Comparison of ENCODE assay signal across 24 cellular contexts in the genomic region with DNA sequence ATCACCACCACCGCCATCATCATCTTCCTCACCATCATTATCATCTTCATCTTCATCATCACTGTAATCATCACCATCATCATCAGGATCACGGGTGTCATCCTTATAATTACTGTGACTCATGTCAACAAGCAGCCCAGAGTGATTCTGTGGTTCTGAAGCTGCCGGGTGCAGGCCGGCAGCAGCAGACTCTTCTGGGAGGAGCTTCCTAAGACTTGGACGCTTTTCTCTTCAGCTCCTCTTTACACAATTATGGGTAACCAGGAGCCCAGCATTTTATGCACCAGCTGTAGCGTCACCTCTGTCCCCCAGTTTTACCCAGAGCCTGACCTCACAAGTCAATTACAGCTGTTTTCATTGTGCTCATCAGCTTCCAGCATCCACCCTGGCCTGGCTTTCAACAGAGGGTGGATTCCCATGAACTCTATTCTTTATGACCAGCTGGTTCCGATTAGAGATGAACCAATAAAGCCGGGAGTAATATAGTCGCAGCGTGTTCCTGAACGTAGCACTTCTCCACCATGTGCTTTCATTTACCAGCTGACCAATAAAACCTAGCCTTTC.
A peak's percentile ranks its signal among the peaks of the same experiment; 100 is the strongest.
DNase-seq lines count a peak whose midpoint lies in the region; ATAC-seq, FAIRE-seq and TF ChIP-seq lines count a peak whose summit lies in the region.
"Had no signal": no experiment of that assay in that cellular context is flagged by ENCODE, and none has a peak within 500 bp of the region (broad histone marks: within the 10 kb centered on the region; RNA-seq: fewer than 3 reads in every experiment).

No MANE protein-coding gene starts in this region.

- no peak for FAIRE-seq in HepG2 (lab: Jason Lieb, UNC)
- FAIRE-seq: frontal cortex had no signal

- TF ChIP-seq RAD21 in HepG2 (CRISPR knock-in tag; IDR thresholded peaks at IDR 0.05): no peak

- POLR2A ChIA-PET in HepG2 (lab: Yijun Ruan, JAX): no interaction called here

- no peak overlapping the region for H2AFZ ChIP-seq in HepG2 (ENCODE audit: low read length)

- TF ChIP-seq EP300 in HepG2 (IDR thresholded peaks at IDR 0.05; ENCODE audit: low read depth in 2 of 2, low read length in 2 of 2) (no peak), HepG2 (CRISPR knock-in tag; IDR thresholded peaks at IDR 0.05; ENCODE audit: borderline replicate concordance) (no peak)

- no peaks in the 10 kb centered on the region for H3K36me3 ChIP-seq in HepG2 (replicated peaks in 1 of 2; ENCODE audit: control insufficient read depth in 1 of 2, insufficient read depth in 2 of 2, low read length in 2 of 2)
- H3K36me3 ChIP-seq in right lobe of liver: no peaks in the 10 kb centered on the region
- H3K36me3 ChIP-seq: cardiac muscle cell, thyroid gland had no signal

- no peak overlapping the region for H3K4me3 ChIP-seq in HepG2 (replicated peaks in 1 of 3; ENCODE audit: insufficient read depth in 1 of 3, low read depth in 2 of 3, low read length in 3 of 3)
- H3K4me3 ChIP-seq in right lobe of liver: no peak overlapping the region
- H3K4me3 ChIP-seq: cardiac muscle cell, thyroid gland had no signal

- H3K27ac ChIP-seq in HepG2 (ENCODE audit: extremely low read length, insufficient read depth, low read length) (no peak overlapping the region), right lobe of liver (no peak overlapping the region)
- H3K27ac ChIP-seq: cardiac muscle cell, thyroid gland had no signal

- TF ChIP-seq CTCF in HepG2 (CRISPR knock-in tag; IDR thresholded peaks at IDR 0.05): no peak
- no peak for TF ChIP-seq CTCF in right lobe of liver (IDR thresholded peaks at IDR 0.05)

- no peaks in the 10 kb centered on the region for H3K9me3 ChIP-seq in HepG2 (ENCODE audit: low read length)
- H3K9me3 ChIP-seq in right lobe of liver: no peaks in the 10 kb centered on the region
- H3K9me3 ChIP-seq: thyroid gland had no signal

- in situ Hi-C loops in HepG2 (cut with HindIII; ENCODE audit: extremely low pct_ligation_motif_present, low pct_unique_long_range_greater_than_20kb): no loop called here

- intact Hi-C loops in HepG2 (cut with micrococcal nuclease; ENCODE audit: unreplicated experiment) (loop anchor here (10.0 kb wide), 1 partner anchor 269 kb away; no protein-coding TSS in a partner anchor), right lobe of liver (cut with DNase I) (no loop called here)

- H3K27me3 ChIP-seq in HepG2 (ENCODE audit: control insufficient read depth in 1 of 2, insufficient read depth in 2 of 2, low read length in 2 of 2) (0 out of 5 replicates have a peak, but pooled peaks cover 0 to 3% of the 10 kb centered on the region in 2 experiments), right lobe of liver (no peaks in the 10 kb centered on the region)
- H3K27me3 ChIP-seq: cardiac muscle cell, thyroid gland had no signal

- no peak overlapping the region for H3K9ac ChIP-seq in HepG2 (ENCODE audit: insufficient read depth, low read depth, low read length)

- H3K79me2 ChIP-seq in HepG2 (ENCODE audit: insufficient read depth, low read length): no peaks in the 10 kb centered on the region

- WGBS in HepG2 (ENCODE audit: low lambda C conversion rate): 60% methylated on average over 11 of the region's 11 CpGs
- WGBS in right lobe of liver (ENCODE audit: insufficient coverage, low coverage, low lambda C conversion rate, missing lambda C conversion rate): 52% methylated on average over 11 of the region's 11 CpGs

- no peak for ATAC-seq in HepG2
- ATAC-seq in right lobe of liver: no peak
- ATAC-seq: activated CD8-positive, alpha-beta T cell treated with anti-CD3 and anti-CD28 coated beads for 36 hours; stimulated activated effector memory CD8-positive, alpha-beta T cell treated with anti-CD3 and anti-CD28 coated beads, Interleukin-12 subunit alpha, Interleukin-12 subunit beta, amount 100 ng/mL, for 72 hours; T-helper 17 cell had no signal

- no TSS peak for BruUV-seq in HepG2 (replicated peaks; lab: Mats Ljungman, UMichigan)

- CTCF ChIA-PET in HepG2 (lab: Yijun Ruan, JAX; ENCODE audit: low intra/inter-chr PET ratio, low total read pairs): no interaction called here

- H3K4me1 ChIP-seq in HepG2 (ENCODE audit: insufficient read depth, low read length) (peaks cover 27% of the 10 kb centered on the region), right lobe of liver (no peaks in the 10 kb centered on the region)
- H3K4me1 ChIP-seq: thyroid gland had no signal

- TF ChIP-seq POLR2A in HepG2 (IDR thresholded peaks at IDR 0.05; ENCODE audit: insufficient read depth in 1 of 2, low read depth in 2 of 2, low read length in 2 of 2): no peak
- no peak for TF ChIP-seq POLR2A in right lobe of liver (IDR thresholded peaks at IDR 0.05)

- H4K20me1 ChIP-seq in HepG2 (ENCODE audit: insufficient read depth, low read length): no peaks in the 10 kb centered on the region

- no peak for DNase-seq in HepG2 (ENCODE audit: low spot score)
- no peak for DNase-seq in right lobe of liver
- DNase-seq in dedifferentiated amniotic fluid mesenchymal stem cell (ENCODE audit: extremely low spot score): peak; percentile 85
- DNase-seq in lung microvascular endothelial cell (ENCODE audit: low read depth in 2 of 2): peak; percentile 14 to 97
- DNase-seq in occipital lobe (lab: John Stamatoyannopoulos, UW): no peak
- no peak for DNase-seq in DMS114 treated with DMSO at 0.1 percent for 48 hours (lab: John Stamatoyannopoulos, UW; ENCODE audit: unreplicated experiment)
- DNase-seq in Ammon's horn (ENCODE audit: low spot score): no peak
- DNase-seq in globus pallidus (ENCODE audit: low spot score): no peak
- DNase-seq: 8988T; activated B cell treated with CpG ODN at 0.5 μM for 24 hours; activated CD8-positive, alpha-beta T cell treated with anti-CD3 and anti-CD28 coated beads for 36 hours; activated naive CD8-positive, alpha-beta T cell treated with anti-CD3 and anti-CD28 coated beads for 36 hours; activated T-cell treated with anti-CD3 and anti-CD28 coated beads, Interleukin-2, amount 50 U/mL, for 48 hours; CD4-positive, alpha-beta memory T cell; effector memory CD4-positive, alpha-beta T cell; NCI-H1930; NCI-H510A treated with DMSO at 0.1 percent for 48 hours; SHP77 treated with DMSO at 0.1 percent for 48 hours; stimulated activated CD4-positive, alpha-beta T cell treated with anti-CD3 and anti-CD28 coated beads, Interleukin-12 subunit alpha, Interleukin-12 subunit beta, amount 100 ng/mL, for 4 hours; T-helper 17 cell; thyroid gland had no signal

- no peak overlapping the region for H3K4me2 ChIP-seq in HepG2 (ENCODE audit: low read depth, low read length)

TF ChIP-seq in HepG2, 621 proteins besides CTCF, POLR2A, EP300 and RAD21:
- TF ChIP-seq HDAC2 (CRISPR knock-in tag; IDR thresholded peaks at IDR 0.05): no peak
- TF ChIP-seq, protein P1, sequence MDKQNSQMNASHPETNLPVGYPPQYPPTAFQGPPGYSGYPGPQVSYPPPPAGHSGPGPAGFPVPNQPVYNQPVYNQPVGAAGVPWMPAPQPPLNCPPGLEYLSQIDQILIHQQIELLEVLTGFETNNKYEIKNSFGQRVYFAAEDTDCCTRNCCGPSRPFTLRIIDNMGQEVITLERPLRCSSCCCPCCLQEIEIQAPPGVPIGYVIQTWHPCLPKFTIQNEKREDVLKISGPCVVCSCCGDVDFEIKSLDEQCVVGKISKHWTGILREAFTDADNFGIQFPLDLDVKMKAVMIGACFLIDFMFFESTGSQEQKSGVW (CRISPR knock-in tag; IDR thresholded peaks at IDR 0.05; ENCODE audit: borderline replicate concordance): no peak
- TF ChIP-seq, protein P2, sequence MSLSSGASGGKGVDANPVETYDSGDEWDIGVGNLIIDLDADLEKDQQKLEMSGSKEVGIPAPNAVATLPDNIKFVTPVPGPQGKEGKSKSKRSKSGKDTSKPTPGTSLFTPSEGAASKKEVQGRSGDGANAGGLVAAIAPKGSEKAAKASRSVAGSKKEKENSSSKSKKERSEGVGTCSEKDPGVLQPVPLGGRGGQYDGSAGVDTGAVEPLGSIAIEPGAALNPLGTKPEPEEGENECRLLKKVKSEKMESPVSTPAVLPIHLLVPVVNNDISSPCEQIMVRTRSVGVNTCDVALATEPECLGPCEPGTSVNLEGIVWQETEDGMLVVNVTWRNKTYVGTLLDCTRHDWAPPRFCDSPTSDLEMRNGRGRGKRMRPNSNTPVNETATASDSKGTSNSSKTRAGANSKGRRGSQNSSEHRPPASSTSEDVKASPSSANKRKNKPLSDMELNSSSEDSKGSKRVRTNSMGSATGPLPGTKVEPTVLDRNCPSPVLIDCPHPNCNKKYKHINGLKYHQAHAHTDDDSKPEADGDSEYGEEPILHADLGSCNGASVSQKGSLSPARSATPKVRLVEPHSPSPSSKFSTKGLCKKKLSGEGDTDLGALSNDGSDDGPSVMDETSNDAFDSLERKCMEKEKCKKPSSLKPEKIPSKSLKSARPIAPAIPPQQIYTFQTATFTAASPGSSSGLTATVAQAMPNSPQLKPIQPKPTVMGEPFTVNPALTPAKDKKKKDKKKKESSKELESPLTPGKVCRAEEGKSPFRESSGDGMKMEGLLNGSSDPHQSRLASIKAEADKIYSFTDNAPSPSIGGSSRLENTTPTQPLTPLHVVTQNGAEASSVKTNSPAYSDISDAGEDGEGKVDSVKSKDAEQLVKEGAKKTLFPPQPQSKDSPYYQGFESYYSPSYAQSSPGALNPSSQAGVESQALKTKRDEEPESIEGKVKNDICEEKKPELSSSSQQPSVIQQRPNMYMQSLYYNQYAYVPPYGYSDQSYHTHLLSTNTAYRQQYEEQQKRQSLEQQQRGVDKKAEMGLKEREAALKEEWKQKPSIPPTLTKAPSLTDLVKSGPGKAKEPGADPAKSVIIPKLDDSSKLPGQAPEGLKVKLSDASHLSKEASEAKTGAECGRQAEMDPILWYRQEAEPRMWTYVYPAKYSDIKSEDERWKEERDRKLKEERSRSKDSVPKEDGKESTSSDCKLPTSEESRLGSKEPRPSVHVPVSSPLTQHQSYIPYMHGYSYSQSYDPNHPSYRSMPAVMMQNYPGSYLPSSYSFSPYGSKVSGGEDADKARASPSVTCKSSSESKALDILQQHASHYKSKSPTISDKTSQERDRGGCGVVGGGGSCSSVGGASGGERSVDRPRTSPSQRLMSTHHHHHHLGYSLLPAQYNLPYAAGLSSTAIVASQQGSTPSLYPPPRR (CRISPR knock-in tag; IDR thresholded peaks at IDR 0.05; ENCODE audit: borderline replicate concordance): no peak
- TF ChIP-seq ZSCAN21 (CRISPR knock-in tag; IDR thresholded peaks at IDR 0.05; ENCODE audit: borderline replicate concordance): no peak
- no peak for TF ChIP-seq SP2 (CRISPR knock-in tag; IDR thresholded peaks at IDR 0.05)
- peak; percentile 69 for TF ChIP-seq CREB1 (IDR thresholded peaks at IDR 0.05)
- TF ChIP-seq CREB1 (CRISPR knock-in tag; IDR thresholded peaks at IDR 0.05): no peak
- TF ChIP-seq ZNF260 (CRISPR knock-in tag; IDR thresholded peaks at IDR 0.05; ENCODE audit: borderline replicate concordance, low read depth): no peak

Comparison
In these comparisons a context has a peak if more than half of its experiments do, and no peak if none do; other contexts are left out.
1. DNase-seq: peak in dedifferentiated amniotic fluid mesenchymal stem cell (single experiment) and lung microvascular endothelial cell (2 of 2); none in HepG2 (single experiment), right lobe of liver (0 of 3), occipital lobe (single experiment), DMS114 treated with DMSO at 0.1 percent for 48 hours (single experiment), Ammon's horn (single experiment) and globus pallidus (single experiment).